In genomic region chr14:81170104-81170828, GRCh38 we compare ENCODE assay signal across 8 cellular contexts. TPM values are rescaled to one million over a fixed set of nuclear protein-coding genes. Genes with fewer than 3 reads are reported as not detected.
DNase-seq lines count a peak whose midpoint lies in the region; ATAC-seq, FAIRE-seq and TF ChIP-seq lines count a peak whose summit lies in the region.

No MANE protein-coding gene starts in this region.

- 0% methylated on average over 12 of the region's 28 CpGs for WGBS in HepG2 (ENCODE audit: low lambda C conversion rate)

- peaks cover 4% of the 10 kb centered on the region for H3K36me3 Mint-ChIP-seq in activated CD4-positive, alpha-beta T cell treated with anti-CD3 and anti-CD28 coated beads, Interleukin-2, amount 10 ng/mL, durations not matched to agents 7 days and 5 days (ENCODE audit: low read depth)
- peaks cover 10% of the 10 kb centered on the region for H3K36me3 Mint-ChIP-seq in dendritic cell treated with granulocyte-macrophage colony-stimulating factor and Interleukin-4, amounts not matched to agents 40 ng/mL and 50 ng/mL, for 4 days (ENCODE audit: low read depth)

- H3K4me1 ChIP-seq in HepG2 (ENCODE audit: insufficient read depth, low read length), result peaks cover 29% of the 10 kb centered on the region

- H3K4me3 ChIP-seq in HepG2 (replicated peaks in 1 of 3; ENCODE audit: insufficient read depth in 1 of 3, low read depth in 2 of 3, low read length in 3 of 3), result peak overlapping the region; percentile 68 to 87 (median 80)

- H3K4me3 Mint-ChIP-seq in activated CD4-positive, alpha-beta T cell treated with anti-CD3 and anti-CD28 coated beads, Interleukin-2, amount 10 ng/mL, durations not matched to agents 7 days and 5 days, result peak overlapping the region; percentile 86
- peak overlapping the region; percentile 83 for H3K4me3 Mint-ChIP-seq in dendritic cell treated with granulocyte-macrophage colony-stimulating factor and Interleukin-4, amounts not matched to agents 40 ng/mL and 50 ng/mL, for 4 days

- no TSS peak for BruUV-seq in HepG2 (replicated peaks; lab: Mats Ljungman, UMichigan)

- peak; percentile 47 for FAIRE-seq in HepG2 (lab: Jason Lieb, UNC)

- no peaks in the 10 kb centered on the region for H3K9me3 Mint-ChIP-seq in activated CD4-positive, alpha-beta T cell treated with anti-CD3 and anti-CD28 coated beads, Interleukin-2, amount 10 ng/mL, durations not matched to agents 7 days and 5 days
- H3K9me3 Mint-ChIP-seq in dendritic cell treated with granulocyte-macrophage colony-stimulating factor and Interleukin-4, amounts not matched to agents 40 ng/mL and 50 ng/mL, for 4 days, result no peaks in the 10 kb centered on the region

- peaks cover 40% of the 10 kb centered on the region for H3K4me1 Mint-ChIP-seq in activated CD4-positive, alpha-beta T cell treated with anti-CD3 and anti-CD28 coated beads, Interleukin-2, amount 10 ng/mL, durations not matched to agents 7 days and 5 days
- H3K4me1 Mint-ChIP-seq in dendritic cell treated with granulocyte-macrophage colony-stimulating factor and Interleukin-4, amounts not matched to agents 40 ng/mL and 50 ng/mL, for 4 days (ENCODE audit: low read depth), result peaks cover 61% of the 10 kb centered on the region

- peak; percentile 95 for ATAC-seq in HG03460 (IDR thresholded peaks at IDR 0.05; ENCODE audit: unreplicated experiment)
- ATAC-seq in HepG2, result peak; percentile 98

- H3K9me3 ChIP-seq in HepG2 (ENCODE audit: low read length), result no peaks in the 10 kb centered on the region

- TF ChIP-seq EP300 in HepG2 (IDR thresholded peaks at IDR 0.05; ENCODE audit: low read depth in 2 of 2, low read length in 2 of 2) (no peak), HepG2 (CRISPR knock-in tag; IDR thresholded peaks at IDR 0.05; ENCODE audit: borderline replicate concordance) (no peak)

- H3K27me3 Mint-ChIP-seq in activated CD4-positive, alpha-beta T cell treated with anti-CD3 and anti-CD28 coated beads, Interleukin-2, amount 10 ng/mL, durations not matched to agents 7 days and 5 days, result no peaks in the 10 kb centered on the region
- H3K27me3 Mint-ChIP-seq in dendritic cell treated with granulocyte-macrophage colony-stimulating factor and Interleukin-4, amounts not matched to agents 40 ng/mL and 50 ng/mL, for 4 days, result no peaks in the 10 kb centered on the region

- POLR2A ChIA-PET in activated CD4-positive, alpha-beta T cell treated with anti-CD3 and anti-CD28 coated beads, Interleukin-2, amount 10 ng/mL, durations not matched to agents 7 days and 5 days (lab: Charles Lee), result interaction anchor here (0.6 to 0.9 kb wide), 3 partner anchors 18 to 186 kb away, joined by 3 to 4 read pairs (median 4); no protein-coding TSS in a partner anchor
- POLR2A ChIA-PET in HepG2 (lab: Yijun Ruan, JAX), result interaction anchor here (0.6 to 1.7 kb wide), 11 partner anchors 9 to 295 kb away, joined by 3 to 20 read pairs (median 4); partner anchors contain the start of genes CEP128 and GTF2A1

- peak overlapping the region; percentile 83 for H3K4me2 ChIP-seq in HepG2 (ENCODE audit: low read depth, low read length)

- H3K36me3 ChIP-seq in HepG2 (replicated peaks in 1 of 2; ENCODE audit: control insufficient read depth in 1 of 2, insufficient read depth in 2 of 2, low read length in 2 of 2), result no peaks in the 10 kb centered on the region

- peak; percentile 69 to 97 (median 93) for DNase-seq in C1 segment of cervical spinal cord (lab: John Stamatoyannopoulos, UW)
- peak; percentile 34 for DNase-seq in GM19240 (ENCODE audit: insufficient read length, low spot score)
- peak; percentile 89 for DNase-seq in NCI-H524 treated with DMSO at 0.1 percent for 48 hours (lab: John Stamatoyannopoulos, UW)
- DNase-seq in activated CD4-positive, alpha-beta T cell treated with anti-CD3 and anti-CD28 coated beads, Interleukin-2, amount 10 ng/mL, durations not matched to agents 7 days and 5 days, result peak; percentile 91
- peak; percentile 84 for DNase-seq in HepG2 (ENCODE audit: low spot score)
- DNase-seq in stimulated activated CD4-positive, alpha-beta T cell treated with anti-CD3 and anti-CD28 coated beads, Interleukin-4, amount 100 ng/mL, for 1 hour, result peak; percentile 88

- peak; percentile 94 to 96 for TF ChIP-seq POLR2A in HepG2 (IDR thresholded peaks at IDR 0.05; ENCODE audit: insufficient read depth in 1 of 2, low read depth in 2 of 2, low read length in 2 of 2)

- no peaks in the 10 kb centered on the region for H3K79me2 ChIP-seq in HepG2 (ENCODE audit: insufficient read depth, low read length)

- H2AFZ ChIP-seq in HepG2 (ENCODE audit: low read length), result no peak overlapping the region

- in situ Hi-C loops in HepG2 (cut with HindIII; ENCODE audit: extremely low pct_ligation_motif_present, low pct_unique_long_range_greater_than_20kb), result no loop called here

- peak; percentile 69 for TF ChIP-seq RAD21 in HepG2 (CRISPR knock-in tag; IDR thresholded peaks at IDR 0.05)

- TF ChIP-seq CTCF in HepG2 (CRISPR knock-in tag; IDR thresholded peaks at IDR 0.05), result peak; percentile 84

- CTCF ChIA-PET in activated CD4-positive, alpha-beta T cell treated with anti-CD3 and anti-CD28 coated beads, Interleukin-2, amount 10 ng/mL, durations not matched to agents 7 days and 5 days (lab: Charles Lee), result interaction anchor here (0.6 to 2.6 kb wide), 20 partner anchors 9 to 246 kb away, joined by 3 to 25 read pairs (median 3); no protein-coding TSS in a partner anchor
- CTCF ChIA-PET in HepG2 (lab: Yijun Ruan, JAX; ENCODE audit: low intra/inter-chr PET ratio, low total read pairs), result interaction anchor here (1.7 kb wide), 1 partner anchor 174 kb away, joined by 9 read pairs; no protein-coding TSS in a partner anchor

- peak overlapping the region; percentile 84 for H3K9ac ChIP-seq in HepG2 (ENCODE audit: insufficient read depth, low read depth, low read length)

- H3K27ac ChIP-seq in HepG2 (ENCODE audit: extremely low read length, insufficient read depth, low read length), result peak overlapping the region; percentile 91

- H3K27ac Mint-ChIP-seq in activated CD4-positive, alpha-beta T cell treated with anti-CD3 and anti-CD28 coated beads, Interleukin-2, amount 10 ng/mL, durations not matched to agents 7 days and 5 days, result peak overlapping the region; percentile 94
- peak overlapping the region; percentile 99 for H3K27ac Mint-ChIP-seq in dendritic cell treated with granulocyte-macrophage colony-stimulating factor and Interleukin-4, amounts not matched to agents 40 ng/mL and 50 ng/mL, for 4 days

- no peaks in the 10 kb centered on the region for H3K27me3 ChIP-seq in HepG2 (ENCODE audit: control insufficient read depth in 1 of 2, insufficient read depth in 2 of 2, low read length in 2 of 2)

- H4K20me1 ChIP-seq in HepG2 (ENCODE audit: insufficient read depth, low read length), result no peaks in the 10 kb centered on the region

- intact Hi-C loops in dendritic cell treated with granulocyte-macrophage colony-stimulating factor and Interleukin-4, amounts not matched to agents 40 ng/mL and 50 ng/mL, for 4 days (cut with micrococcal nuclease), result loop anchor here (1.0 to 2.0 kb wide), 3 partner anchors 51 to 215 kb away; partner anchors contain the start of genes GTF2A1 and TSHR
- intact Hi-C loops in HepG2 (cut with micrococcal nuclease; ENCODE audit: unreplicated experiment), result loop anchor here (1.0 to 2.0 kb wide), 3 partner anchors 174 to 295 kb away; no protein-coding TSS in a partner anchor

TF ChIP-seq in HepG2, 621 proteins besides CTCF, POLR2A, EP300 and RAD21 (continues in another document):
- TF ChIP-seq ZBTB34 (CRISPR knock-in tag; IDR thresholded peaks at IDR 0.05) (peak; percentile 38; the same call in 1 of the 2 replicates), ZIK1 (CRISPR knock-in tag; IDR thresholded peaks at IDR 0.05; ENCODE audit: borderline replicate concordance, low read depth) (no peak), PAX8 (CRISPR knock-in tag; IDR thresholded peaks at IDR 0.05; ENCODE audit: borderline replicate concordance) (0 out of 2 replicates have a peak, but pooled peaks have one; percentile 76), ZNF232 (CRISPR knock-in tag; IDR thresholded peaks at IDR 0.05; ENCODE audit: borderline replicate concordance) (no peak), IRF2 (CRISPR knock-in tag; IDR thresholded peaks at IDR 0.05) (peak; percentile 35; the same call in 1 of the 2 replicates)

RNA-seq across cellular contexts. Expression of gene GTF2A1, which starts 50.5 kb away (rescaled TPM):
- 10 to 100 TPM; 35.3 to 46.9 TPM for total RNA-seq in activated CD4-positive, alpha-beta T cell treated with anti-CD3 and anti-CD28 coated beads, Interleukin-2, amount 10 ng/mL, durations not matched to agents 7 days and 5 days
- total RNA-seq in HepG2 (2016; rRNA removed; fragmentation: Illumina TruSeq; extraction: Trizol), result 17.5 and 30.1 TPM in 2 replicates
- 2.8 and 4.5 TPM in 2 replicates for total RNA-seq in HepG2 (2016; cell fraction: cytosol; rRNA removed; fragmentation: Illumina TruSeq; extraction: Trizol; ENCODE audit: low read depth)
- total RNA-seq in HepG2 (2016; cell fraction: insoluble cytoplasmic fraction; rRNA removed; fragmentation: Illumina TruSeq; extraction: Trizol), result 17.5 and 28.0 TPM in 2 replicates
- 4.8 and 6.0 TPM in 2 replicates for total RNA-seq in HepG2 (2016; cell fraction: membrane; rRNA removed; fragmentation: Illumina TruSeq; extraction: Trizol)
- 11.5 and 16.8 TPM in 2 replicates for total RNA-seq in HepG2 (2016; cell fraction: nucleus; rRNA removed; fragmentation: Illumina TruSeq; extraction: Trizol)
- polyA plus RNA-seq in HepG2 (2011; rRNA removed), result 14.9 and 18.5 TPM in 2 replicates
- 8.4 and 8.7 TPM in 2 replicates for polyA plus RNA-seq in HepG2 (2011; cell fraction: cytosol; rRNA removed)
- polyA plus RNA-seq in HepG2 (2011; cell fraction: nucleus; rRNA removed), result 6.8 and 7.7 TPM in 2 replicates
- 6.4 and 11.0 TPM in 2 replicates for polyA plus RNA-seq in HepG2 (2012)
- polyA plus RNA-seq in HepG2 (2016; cell fraction: cytosol; fragmentation: Illumina TruSeq; extraction: Trizol; ENCODE audit: low read depth), result 0.42 and 0.45 TPM in 2 replicates
- 18.4 and 18.8 TPM in 2 replicates for polyA plus RNA-seq in HepG2 (2016; cell fraction: insoluble cytoplasmic fraction; fragmentation: Illumina TruSeq; extraction: Trizol; ENCODE audit: low read depth)
- polyA plus RNA-seq in HepG2 (2016; cell fraction: membrane; fragmentation: Illumina TruSeq; extraction: Trizol; ENCODE audit: low read depth), result 2.0 TPM in 2 replicates
- 11.5 and 12.3 TPM in 2 replicates for polyA plus RNA-seq in HepG2 (2016; cell fraction: nucleus; fragmentation: Illumina TruSeq; extraction: Trizol; ENCODE audit: insufficient read depth, low read depth)
- 38.1 and 59.7 TPM in 2 replicates for polyA minus RNA-seq in HepG2 (2011; rRNA and poly(A)+ RNA removed; ENCODE audit: low replicate concordance)
- 19.6 and 19.7 TPM in 2 replicates for polyA minus RNA-seq in HepG2 (2011; cell fraction: cytosol; rRNA and poly(A)+ RNA removed)
- 12.9 and 16.3 TPM in 2 replicates for polyA minus RNA-seq in HepG2 (2011; cell fraction: nucleus; rRNA and poly(A)+ RNA removed)

Comparison
In these comparisons a context has a peak if more than half of its experiments do, and no peak if none do; other contexts are left out.
1. Peak in every context shown above with its lines: DNase-seq, ATAC-seq, H3K4me3 ChIP-seq and H3K27ac ChIP-seq.
2. DNase-seq: peak in every context shown above with its lines; median percentile 93 in C1 segment of cervical spinal cord; 91 in activated CD4-positive, alpha-beta T cell treated with anti-CD3 and anti-CD28 coated beads, Interleukin-2, amount 10 ng/mL, durations not matched to agents 7 days and 5 days; 89 in NCI-H524 treated with DMSO at 0.1 percent for 48 hours; 88 in stimulated activated CD4-positive, alpha-beta T cell treated with anti-CD3 and anti-CD28 coated beads, Interleukin-4, amount 100 ng/mL, for 1 hour; 84 in HepG2; 34 in GM19240.